Comparison of ENCODE assay signal across 16 cellular contexts in genomic region chr13:41327994-41328778, GRCh38. TPM values are rescaled to one million over a fixed set of nuclear protein-coding genes. Genes with fewer than 3 reads are reported as not detected.
DNase-seq lines count a peak whose midpoint lies in the region; ATAC-seq and TF ChIP-seq lines count a peak whose summit lies in the region.
"Had no signal": no experiment of that assay in that cellular context is flagged by ENCODE, and none has a peak within 500 bp of the region (broad histone marks: within the 10 kb centered on the region; RNA-seq: fewer than 3 reads in every experiment).

No MANE protein-coding gene starts in this region.

- H3K27me3 Mint-ChIP-seq in activated T-helper 17 cell treated with anti-CD3 and anti-CD28 coated beads, Interleukin-2, amount 50 U/mL, for 72 hours, result no peaks in the 10 kb centered on the region

- H3K4me1 Mint-ChIP-seq in activated T-helper 17 cell treated with anti-CD3 and anti-CD28 coated beads, Interleukin-2, amount 50 U/mL, for 72 hours, result peaks cover 23% of the 10 kb centered on the region

- H3K36me3 Mint-ChIP-seq in activated T-helper 17 cell treated with anti-CD3 and anti-CD28 coated beads, Interleukin-2, amount 50 U/mL, for 72 hours (ENCODE audit: low read depth), result peaks cover 94% of the 10 kb centered on the region

- no peaks in the 10 kb centered on the region for H3K9me3 Mint-ChIP-seq in activated T-helper 17 cell treated with anti-CD3 and anti-CD28 coated beads, Interleukin-2, amount 50 U/mL, for 72 hours
- H3K9me3 Mint-ChIP-seq: activated T-cell treated with anti-CD3 and anti-CD28 coated beads, Interleukin-2, amount 50 U/mL, for 4 hours; T-helper 1 cell treated with Interleukin-12 subunit alpha and Interleukin-12 subunit beta and Interleukin-4 antibody, amounts not matched to agents 30 μg/mL and 1 μg/mL, for 36 hours had no signal

- DNase-seq in left ventricle myocardium inferior (no peak), Right ventricle myocardium superior (no peak), lung microvascular endothelial cell (ENCODE audit: low read depth in 2 of 2) (peak; percentile 44 to 49), activated gamma-delta T cell (lab: John Stamatoyannopoulos, UW) (no peak), MG63 (no peak), NCI-H1436 treated with DMSO at 0.1 percent for 48 hours (lab: John Stamatoyannopoulos, UW) (no peak), HEK293T (ENCODE audit: extremely low spot score) (no peak)
- DNase-seq: activated CD4-positive, alpha-beta T cell treated with anti-CD3 and anti-CD28 coated beads for 4 hours; activated T-cell treated with anti-CD3 and anti-CD28 coated beads, Interleukin-2, amount 50 U/mL, for 4 hours; hypothalamus; NCI-H1417 treated with DMSO at 0.1 percent for 48 hours; NCI-H2227 treated with DMSO at 0.1 percent for 48 hours; retina had no signal

- no peak overlapping the region for H3K4me3 Mint-ChIP-seq in activated T-helper 17 cell treated with anti-CD3 and anti-CD28 coated beads, Interleukin-2, amount 50 U/mL, for 72 hours
- H3K4me3 Mint-ChIP-seq: activated T-cell treated with anti-CD3 and anti-CD28 coated beads, Interleukin-2, amount 50 U/mL, for 4 hours; T-helper 1 cell treated with Interleukin-12 subunit alpha and Interleukin-12 subunit beta and Interleukin-4 antibody, amounts not matched to agents 30 μg/mL and 1 μg/mL, for 36 hours had no signal

- CTCF ChIA-PET in HEK293T (lab: Yijun Ruan, JAX), result no interaction called here

- H3K36me3 ChIP-seq in left ventricle myocardium inferior (peaks cover 41% of the 10 kb centered on the region), MG63 (peaks cover 26% of the 10 kb centered on the region)

- no peak overlapping the region for H3K4me3 ChIP-seq in left ventricle myocardium inferior
- H3K4me3 ChIP-seq in MG63, result no peak overlapping the region

- POLR2A ChIA-PET in HEK293T (lab: Yijun Ruan, JAX), result no interaction called here

- TF ChIP-seq CTCF in left ventricle myocardium inferior (IDR thresholded peaks at IDR 0.05; ENCODE audit: borderline replicate concordance), result no peak

- peaks cover 39% of the 10 kb centered on the region for H3K4me1 ChIP-seq in left ventricle myocardium inferior

- H3K9me3 ChIP-seq in left ventricle myocardium inferior (replicated peaks) (no peaks in the 10 kb centered on the region), MG63 (no peaks in the 10 kb centered on the region)

- no peaks in the 10 kb centered on the region for H3K27me3 ChIP-seq in left ventricle myocardium inferior (ENCODE audit: low read depth)
- H3K27me3 ChIP-seq in MG63, result no peaks in the 10 kb centered on the region

- H3K27ac ChIP-seq in left ventricle myocardium inferior (replicated peaks), result peak overlapping the region; percentile 43

- no peak for ATAC-seq in Right ventricle myocardium superior (ENCODE audit: poor library complexity)
- no peak for ATAC-seq in activated T-helper 17 cell treated with anti-CD3 and anti-CD28 coated beads, Interleukin-2, amount 50 U/mL, for 72 hours (replicated peaks)
- ATAC-seq: activated T-cell treated with anti-CD3 and anti-CD28 coated beads, Interleukin-2, amount 50 U/mL, for 4 hours; left lobe of liver had no signal

- H3K27ac Mint-ChIP-seq in activated T-helper 17 cell treated with anti-CD3 and anti-CD28 coated beads, Interleukin-2, amount 50 U/mL, for 72 hours, result peak overlapping the region; percentile 12
- H3K27ac Mint-ChIP-seq: T-helper 1 cell treated with Interleukin-12 subunit alpha and Interleukin-12 subunit beta and Interleukin-4 antibody, amounts not matched to agents 30 μg/mL and 1 μg/mL, for 36 hours had no signal

- intact Hi-C loops in left ventricle myocardium inferior (cut with micrococcal nuclease), result no loop called here
- intact Hi-C loops in Right ventricle myocardium superior (cut with DNase I), result no loop called here

TF ChIP-seq in HEK293T, 16 proteins besides CTCF, POLR2A, EP300 and RAD21:
- TF ChIP-seq TARDBP (IDR thresholded peaks at IDR 0.05) (no peak), BHLHE40 (IDR thresholded peaks at IDR 0.05; ENCODE audit: borderline replicate concordance) (no peak), FOXK2 (IDR thresholded peaks at IDR 0.05) (no peak), ARNT (IDR thresholded peaks at IDR 0.05) (no peak), ELF4 (IDR thresholded peaks at IDR 0.05) (no peak)

RNA-seq across cellular contexts. Expression of gene NAA16, which starts 17.1 kb away (rescaled TPM):
- total RNA-seq in left ventricle myocardium inferior (6.5 TPM), Right ventricle myocardium superior (7.0 TPM), lung microvascular endothelial cell (3.5 and 4.6 TPM in 2 replicates)
- total RNA-seq in activated T-helper 17 cell treated with anti-CD3 and anti-CD28 coated beads, Interleukin-2, amount 50 U/mL, for 72 hours, result 10 to 100 TPM; 16.0 to 29.9 TPM
- total RNA-seq in MG63 (2014; rRNA removed; shearing (Covaris generic); ENCODE audit: low replicate concordance), result 6.9 and 7.1 TPM in 2 replicates

Comparison
In these comparisons a context has a peak if more than half of its experiments do, and no peak if none do; other contexts are left out.
1. DNase-seq: peak in lung microvascular endothelial cell (2 of 2); none in left ventricle myocardium inferior (single experiment), Right ventricle myocardium superior (single experiment), activated gamma-delta T cell (single experiment), MG63 (single experiment), NCI-H1436 treated with DMSO at 0.1 percent for 48 hours (single experiment) and HEK293T (single experiment).